ENCODE assay signal across 1 cellular context in genomic region chr7:5494683-5495561, GRCh38.
TF ChIP-seq lines count a peak whose summit lies in the region.

No MANE protein-coding gene starts in this region.

TF ChIP-seq in HepG2, 621 proteins besides CTCF, POLR2A, EP300 and RAD21 (continued from another document):
- TF ChIP-seq TERF1 (CRISPR knock-in tag; IDR thresholded peaks at IDR 0.05) (no peak), DNMT1 (CRISPR knock-in tag; IDR thresholded peaks at IDR 0.05) (no peak), ZNF7 (CRISPR knock-in tag; IDR thresholded peaks at IDR 0.05) (no peak), XRCC5 (optimal IDR thresholded peaks at IDR 0.05; ENCODE audit: low read length) (peak; percentile 38), RELA (CRISPR knock-in tag; IDR thresholded peaks at IDR 0.05) (no peak), BCL6 (CRISPR knock-in tag; IDR thresholded peaks at IDR 0.05) (no peak), GATAD2A (CRISPR knock-in tag; IDR thresholded peaks at IDR 0.05) (0 out of 2 replicates have a peak, but pooled peaks have one; percentile 30), ZNF781 (CRISPR knock-in tag; IDR thresholded peaks at IDR 0.05; ENCODE audit: borderline replicate concordance, not compliant biosample characterization) (no peak)
